ENCODE assay signal across 7 cellular contexts in the genomic region with DNA sequence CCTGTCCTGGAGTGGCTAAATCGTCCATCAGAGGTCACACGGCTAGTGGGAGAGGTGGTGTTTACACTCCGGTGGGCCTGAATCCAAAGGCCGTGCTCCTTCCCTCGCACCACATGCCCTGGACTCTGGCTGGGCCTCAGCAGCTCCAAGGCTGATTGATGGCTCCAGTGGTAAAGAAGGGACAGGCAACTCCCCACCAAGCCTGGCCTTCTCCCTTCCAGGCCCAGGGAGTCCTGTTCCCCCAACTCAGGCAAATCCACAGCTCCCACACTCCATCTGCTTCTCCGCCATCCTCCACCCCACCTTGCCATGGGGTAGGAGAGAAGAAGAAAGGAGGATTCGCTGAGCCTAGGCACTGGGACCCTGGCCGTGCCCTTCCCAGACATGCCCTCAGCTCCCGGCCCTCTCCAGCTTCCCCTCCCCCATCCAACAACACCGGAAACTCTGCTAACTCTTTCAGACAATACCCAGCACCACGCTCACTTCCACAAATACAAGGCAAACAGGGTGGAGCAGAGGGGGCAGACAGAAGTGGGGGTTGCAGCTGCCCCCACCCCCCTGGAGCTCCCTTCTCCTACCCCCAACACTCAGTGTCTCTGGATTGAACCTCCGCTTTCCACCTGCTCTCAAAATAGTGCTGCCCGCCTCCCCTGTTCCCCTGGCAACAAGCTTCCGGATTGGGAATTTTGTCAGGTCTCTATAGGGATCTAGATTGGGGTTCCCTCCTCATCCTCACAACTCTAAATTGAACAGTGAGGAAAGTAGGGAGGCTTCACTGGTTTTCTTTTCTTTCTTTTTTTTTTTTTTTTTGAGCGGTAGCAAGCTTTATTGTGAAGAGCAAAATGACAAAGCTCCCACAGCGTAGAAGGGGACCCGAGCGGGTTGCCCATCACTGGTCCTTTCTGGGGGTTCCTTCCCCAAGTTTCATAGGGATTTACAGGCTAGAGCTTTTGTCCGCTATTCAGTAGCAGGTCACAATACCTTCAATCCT. TPM values are rescaled to one million over a fixed set of nuclear protein-coding genes. Genes with fewer than 3 reads are reported as not detected.
DNase-seq lines count a peak whose midpoint lies in the region; ATAC-seq and TF ChIP-seq lines count a peak whose summit lies in the region.
"Had no signal": no experiment of that assay in that cellular context is flagged by ENCODE, and none has a peak within 500 bp of the region (broad histone marks: within the 10 kb centered on the region; RNA-seq: fewer than 3 reads in every experiment).

No MANE protein-coding gene starts in this region.

- peaks cover 36% of the 10 kb centered on the region for H3K36me3 Mint-ChIP-seq in activated CD8-positive, alpha-beta memory T cell treated with anti-CD3 and anti-CD28 coated beads, Interleukin-2, amount 10 ng/mL, durations not matched to agents 7 days and 5 days

- TF ChIP-seq CTCF in GM13976 (IDR thresholded peaks at IDR 0.05; ENCODE audit: borderline replicate concordance, control extremely low read depth, extremely low read depth, insufficient read depth, missing control alignments), result no peak

- H3K36me3 ChIP-seq in thymus (ENCODE audit: control insufficient read depth, insufficient read depth), result peaks cover 90% of the 10 kb centered on the region

- H3K4me1 ChIP-seq in thymus (ENCODE audit: control insufficient read depth, insufficient read depth, low read length), result peaks cover 32% of the 10 kb centered on the region

- intact Hi-C loops in left cardiac atrium (cut with DNase I), result no loop called here

- H3K27me3 Mint-ChIP-seq in activated CD8-positive, alpha-beta memory T cell treated with anti-CD3 and anti-CD28 coated beads, Interleukin-2, amount 10 ng/mL, durations not matched to agents 7 days and 5 days, result no peaks in the 10 kb centered on the region

- no peaks in the 10 kb centered on the region for H3K9me3 Mint-ChIP-seq in activated CD8-positive, alpha-beta memory T cell treated with anti-CD3 and anti-CD28 coated beads, Interleukin-2, amount 10 ng/mL, durations not matched to agents 7 days and 5 days (ENCODE audit: low read depth)

- 70% methylated on average over 19 of the region's 19 CpGs for WGBS in thymus

- H3K4me3 ChIP-seq in thymus (ENCODE audit: low read length), result no peak overlapping the region

- H3K27ac Mint-ChIP-seq in activated CD8-positive, alpha-beta memory T cell treated with anti-CD3 and anti-CD28 coated beads, Interleukin-2, amount 10 ng/mL, durations not matched to agents 7 days and 5 days, result peak overlapping the region; percentile 86

- no peaks in the 10 kb centered on the region for H3K27me3 ChIP-seq in thymus (ENCODE audit: control insufficient read depth, insufficient read depth)

- H3K9me3 ChIP-seq in thymus (ENCODE audit: control insufficient read depth), result no peaks in the 10 kb centered on the region

- peak overlapping the region; percentile 72 for H3K27ac ChIP-seq in thymus (ENCODE audit: low read depth)

- peaks cover 65% of the 10 kb centered on the region for H3K4me1 Mint-ChIP-seq in activated CD8-positive, alpha-beta memory T cell treated with anti-CD3 and anti-CD28 coated beads, Interleukin-2, amount 10 ng/mL, durations not matched to agents 7 days and 5 days

- peak; percentile 31 for ATAC-seq in activated CD8-positive, alpha-beta memory T cell treated with anti-CD3 and anti-CD28 coated beads, Interleukin-2, amount 10 ng/mL, durations not matched to agents 7 days and 5 days
- ATAC-seq in left cardiac atrium, result peak; percentile 31 to 39
- ATAC-seq in GM21529 (IDR thresholded peaks at IDR 0.05; ENCODE audit: unreplicated experiment), result no peak

- CTCF ChIA-PET in activated CD8-positive, alpha-beta memory T cell treated with anti-CD3 and anti-CD28 coated beads, Interleukin-2, amount 10 ng/mL, durations not matched to agents 7 days and 5 days (lab: Charles Lee), result interaction anchor here (0.8 to 4.0 kb wide), 10 partner anchors 10 to 99 kb away, joined by 3 to 17 read pairs (median 4); a partner anchor contains a TSS

- in situ Hi-C loops in GM13976 (cut with MboI; ENCODE audit: low sequenced_read_pairs, unreplicated experiment), result no loop called here

- no peak for DNase-seq in activated CD8-positive, alpha-beta memory T cell treated with anti-CD3 and anti-CD28 coated beads, Interleukin-2, amount 10 ng/mL, durations not matched to agents 7 days and 5 days
- DNase-seq in activated CD8-positive, alpha-beta memory T cell treated with anti-CD3 and anti-CD28 coated beads, Interleukin-2, amount 50 U/mL, for 4 hours, result no peak
- DNase-seq in left cardiac atrium, result peak; percentile 64
- DNase-seq in GM13976 (ENCODE audit: low spot score), result no peak

- peak overlapping the region; percentile 2 for H3K4me3 Mint-ChIP-seq in activated CD8-positive, alpha-beta memory T cell treated with anti-CD3 and anti-CD28 coated beads, Interleukin-2, amount 10 ng/mL, durations not matched to agents 7 days and 5 days

RNA-seq across cellular contexts. Expression of a gene that starts 10.6 kb away (rescaled TPM):
- total RNA-seq in activated CD8-positive, alpha-beta memory T cell treated with anti-CD3 and anti-CD28 coated beads, Interleukin-2, amount 10 ng/mL, durations not matched to agents 7 days and 5 days, result 100 to 1,000 TPM; 159 to 161 TPM
- total RNA-seq in left cardiac atrium, result 10 to 100 TPM; 63.4 to 70.8 TPM
- polyA plus RNA-seq in thymus, result 58.5 TPM

RNA-seq across cellular contexts. Expression of a gene that starts 26.3 kb away (rescaled TPM):
- not detected for total RNA-seq in activated CD8-positive, alpha-beta memory T cell treated with anti-CD3 and anti-CD28 coated beads, Interleukin-2, amount 10 ng/mL, durations not matched to agents 7 days and 5 days
- not detected for total RNA-seq in left cardiac atrium
- polyA plus RNA-seq in thymus, result 0.18 TPM
- polyA plus RNA-seq: BJ had no signal

RNA-seq across cellular contexts. Expression of a gene that starts 33.5 kb away (rescaled TPM):
- 10 to 100 TPM; 80.2 to 99.4 TPM for total RNA-seq in activated CD8-positive, alpha-beta memory T cell treated with anti-CD3 and anti-CD28 coated beads, Interleukin-2, amount 10 ng/mL, durations not matched to agents 7 days and 5 days
- total RNA-seq in left cardiac atrium, result 10 to 100 TPM; 21.0 to 27.8 TPM
- polyA plus RNA-seq in thymus, result 45.8 TPM

RNA-seq across cellular contexts. Expression of a gene that starts 53.0 kb away (rescaled TPM):
- total RNA-seq in activated CD8-positive, alpha-beta memory T cell treated with anti-CD3 and anti-CD28 coated beads, Interleukin-2, amount 10 ng/mL, durations not matched to agents 7 days and 5 days, result 100 to 1,000 TPM; 185 to 200 TPM
- total RNA-seq in left cardiac atrium, result 100 to 1,000 TPM; 101 to 127 TPM
- 251 TPM for polyA plus RNA-seq in thymus

RNA-seq across cellular contexts. Expression of a gene that starts 56.6 kb away (rescaled TPM):
- 10 to 100 TPM; 24.0 to 24.7 TPM for total RNA-seq in activated CD8-positive, alpha-beta memory T cell treated with anti-CD3 and anti-CD28 coated beads, Interleukin-2, amount 10 ng/mL, durations not matched to agents 7 days and 5 days
- total RNA-seq in left cardiac atrium, result 10 to 100 TPM; 23.1 to 26.1 TPM
- polyA plus RNA-seq in thymus, result 17.2 TPM
